Comparison of ENCODE assay signal across 23 cellular contexts in genomic region chr12:5013206-5013830, GRCh38. TPM values are rescaled to one million over a fixed set of nuclear protein-coding genes. Genes with fewer than 3 reads are reported as not detected.
A peak's percentile ranks its signal among the peaks of the same experiment; 100 is the strongest.
DNase-seq lines count a peak whose midpoint lies in the region; ATAC-seq, FAIRE-seq and TF ChIP-seq lines count a peak whose summit lies in the region.
"Had no signal": no experiment of that assay in that cellular context is flagged by ENCODE, and none has a peak within 500 bp of the region (broad histone marks: within the 10 kb centered on the region; RNA-seq: fewer than 3 reads in every experiment).

No MANE protein-coding gene starts in this region.

- H3K4me3 ChIP-seq in fibroblast of lung (replicated peaks in 1 of 4; ENCODE audit: control extremely low read depth in 1 of 4, insufficient read depth in 1 of 4, low read depth in 3 of 4, low read length in 4 of 4) = no peak overlapping the region
- H3K4me3 ChIP-seq in pancreas = no peak overlapping the region
- H3K4me3 ChIP-seq: colonic mucosa, lung, uterus had no signal

- H2AFZ ChIP-seq in fibroblast of lung (ENCODE audit: low read length) = no peak overlapping the region

- H3K36me3 Mint-ChIP-seq in chondrocyte (ENCODE audit: low read depth) = no peaks in the 10 kb centered on the region
- no peaks in the 10 kb centered on the region for H3K36me3 Mint-ChIP-seq in activated T-helper 2 cell treated with anti-CD3 and anti-CD28 coated beads, Interferon-gamma antibody, Interleukin-2, Interleukin-4, amounts not matched to agents 10 μg/mL and 5 μg/mL and 100 μg/mL, durations not matched to agents 14 hours and 24 hours and 36 hours (ENCODE audit: low read depth)
- H3K36me3 Mint-ChIP-seq: activated naive CD8-positive, alpha-beta T cell treated with anti-CD3 and anti-CD28 coated beads, Interleukin-2, amount 10 ng/mL, durations not matched to agents 7 days and 5 days had no signal

- no peaks in the 10 kb centered on the region for H3K79me2 ChIP-seq in fibroblast of lung (ENCODE audit: control insufficient read depth, insufficient read depth, low read length)

- peaks cover 34% of the 10 kb centered on the region for H3K27me3 Mint-ChIP-seq in chondrocyte (ENCODE audit: low read depth)
- H3K27me3 Mint-ChIP-seq in activated T-helper 2 cell treated with anti-CD3 and anti-CD28 coated beads, Interferon-gamma antibody, Interleukin-2, Interleukin-4, amounts not matched to agents 10 μg/mL and 5 μg/mL and 100 μg/mL, durations not matched to agents 14 hours and 24 hours and 36 hours (ENCODE audit: low read depth) = peaks cover 10% of the 10 kb centered on the region

- no peak for TF ChIP-seq CTCF in AG09319 (IDR thresholded peaks at IDR 0.05; ENCODE audit: low read depth, low read length)
- TF ChIP-seq CTCF in fibroblast of lung (conservative IDR thresholded peaks at IDR 0.05 in 1 of 2, IDR thresholded peaks at IDR 0.05 in 1 of 2; ENCODE audit: low read depth in 1 of 2, low read length in 2 of 2) = no peak
- TF ChIP-seq CTCF in pancreas (IDR thresholded peaks at IDR 0.05) = no peak
- no peak for TF ChIP-seq CTCF in chondrocyte (IDR thresholded peaks at IDR 0.05)

- H3K9me3 ChIP-seq in fibroblast of lung (ENCODE audit: control insufficient read depth, insufficient read depth, low read depth, low read length) (no peaks in the 10 kb centered on the region), pancreas (no peaks in the 10 kb centered on the region)
- H3K9me3 ChIP-seq: colonic mucosa, uterus had no signal

- no peak overlapping the region for H3K4me3 Mint-ChIP-seq in chondrocyte (ENCODE audit: unreplicated experiment)
- H3K4me3 Mint-ChIP-seq in activated T-helper 2 cell treated with anti-CD3 and anti-CD28 coated beads, Interferon-gamma antibody, Interleukin-2, Interleukin-4, amounts not matched to agents 10 μg/mL and 5 μg/mL and 100 μg/mL, durations not matched to agents 14 hours and 24 hours and 36 hours (ENCODE audit: low read depth) = no peak overlapping the region
- H3K4me3 Mint-ChIP-seq: activated naive CD8-positive, alpha-beta T cell treated with anti-CD3 and anti-CD28 coated beads, Interleukin-2, amount 10 ng/mL, durations not matched to agents 7 days and 5 days; activated T-helper 1 cell treated with anti-CD3 and anti-CD28 coated beads, Interleukin-12 subunit alpha, Interleukin-12 subunit beta, Interleukin-2, Interleukin-4 antibody, amounts not matched to agents 30 ng/mL and 10 ng/mL and 1 ng/mL, durations not matched to agents 14 hours and 24 hours and 36 hours; nephron; stimulated activated naive CD8-positive, alpha-beta T cell treated with anti-CD3 and anti-CD28 coated beads, Interleukin-15, amount 100 ng/mL, for 72 hours had no signal

- no peak overlapping the region for H3K27ac Mint-ChIP-seq in chondrocyte (ENCODE audit: unreplicated experiment)
- H3K27ac Mint-ChIP-seq in activated T-helper 2 cell treated with anti-CD3 and anti-CD28 coated beads, Interferon-gamma antibody, Interleukin-2, Interleukin-4, amounts not matched to agents 10 μg/mL and 5 μg/mL and 100 μg/mL, durations not matched to agents 14 hours and 24 hours and 36 hours = no peak overlapping the region
- H3K27ac Mint-ChIP-seq: activated naive CD8-positive, alpha-beta T cell treated with anti-CD3 and anti-CD28 coated beads, Interleukin-2, amount 10 ng/mL, durations not matched to agents 7 days and 5 days; activated T-helper 1 cell treated with anti-CD3 and anti-CD28 coated beads, Interleukin-12 subunit alpha, Interleukin-12 subunit beta, Interleukin-2, Interleukin-4 antibody, amounts not matched to agents 30 ng/mL and 10 ng/mL and 1 ng/mL, durations not matched to agents 14 hours and 24 hours and 36 hours; nephron had no signal

- 34 to 48% methylated on average over 7 of the region's 7 CpGs for WGBS in pancreas, 2 donors

- in situ Hi-C loops in SK-MEL-5 (cut with HindIII; ENCODE audit: low pct_unique_long_range_greater_than_20kb, low sequenced_read_pairs) = no loop called here

- H3K4me1 Mint-ChIP-seq in chondrocyte (ENCODE audit: low read depth) = no peaks in the 10 kb centered on the region
- no peaks in the 10 kb centered on the region for H3K4me1 Mint-ChIP-seq in activated T-helper 2 cell treated with anti-CD3 and anti-CD28 coated beads, Interferon-gamma antibody, Interleukin-2, Interleukin-4, amounts not matched to agents 10 μg/mL and 5 μg/mL and 100 μg/mL, durations not matched to agents 14 hours and 24 hours and 36 hours (ENCODE audit: low read depth)
- H3K4me1 Mint-ChIP-seq: stimulated activated naive CD8-positive, alpha-beta T cell treated with anti-CD3 and anti-CD28 coated beads, Interleukin-15, amount 100 ng/mL, for 72 hours had no signal

- peak in 3 of 4 donors; percentile 44 to 52 (median 51) for ATAC-seq in pancreas
- ATAC-seq: stimulated activated naive CD8-positive, alpha-beta T cell treated with anti-CD3 and anti-CD28 coated beads, Interleukin-15, amount 100 ng/mL, for 72 hours had no signal

- DNase-seq in AG09319 (ENCODE audit: extremely low read depth, low read depth) = peak; percentile 20
- DNase-seq in SK-MEL-5 (ENCODE audit: low read depth, low spot score) = peak; percentile 48
- DNase-seq in fibroblast of lung (ENCODE audit: low read depth in 2 of 2) = peak; percentile 66 to 67
- DNase-seq in pancreas = no peak
- no peak for DNase-seq in chondrocyte (ENCODE audit: low spot score)
- DNase-seq in GM12891 (ENCODE audit: insufficient read length, low spot score) = no peak
- no peak for DNase-seq in RPMI8226
- no peak for DNase-seq in activated T-helper 2 cell treated with anti-CD3 and anti-CD28 coated beads, Interferon-gamma antibody, Interleukin-2, Interleukin-4, amounts not matched to agents 10 μg/mL and 5 μg/mL and 100 μg/mL, durations not matched to agents 14 hours and 24 hours and 36 hours (ENCODE audit: low spot score)
- DNase-seq: activated naive CD8-positive, alpha-beta T cell treated with anti-CD3 and anti-CD28 coated beads, Interleukin-2, amount 10 ng/mL, durations not matched to agents 7 days and 5 days; colonic mucosa; NCI-H187 treated with DMSO at 0.1 percent for 48 hours; NCI-H526; retina; SIG-M5; stimulated activated naive CD8-positive, alpha-beta T cell treated with anti-CD3 and anti-CD28 coated beads, Interleukin-15, amount 100 ng/mL, for 72 hours; uterus had no signal

- intact Hi-C loops in pancreas (cut with DNase I) = no loop called here
- intact Hi-C loops in activated T-helper 2 cell treated with anti-CD3 and anti-CD28 coated beads, Interferon-gamma antibody, Interleukin-2, Interleukin-4, amounts not matched to agents 10 μg/mL and 5 μg/mL and 100 μg/mL, durations not matched to agents 14 hours and 24 hours and 36 hours (cut with micrococcal nuclease) = no loop called here

- H3K27me3 ChIP-seq in fibroblast of lung (ENCODE audit: control insufficient read depth, insufficient read depth, low read length) (peaks cover 2% of the 10 kb centered on the region), pancreas (no peaks in the 10 kb centered on the region)
- H3K27me3 ChIP-seq: colonic mucosa, uterus had no signal

- FAIRE-seq in pancreas (lab: Jason Lieb, UNC) (no peak), GM12891 (lab: Jason Lieb, UNC) (no peak)
- FAIRE-seq: endothelial cell of umbilical vein had no signal

- H3K36me3 ChIP-seq in fibroblast of lung (ENCODE audit: control insufficient read depth, insufficient read depth, low read length) (no peaks in the 10 kb centered on the region), pancreas (no peaks in the 10 kb centered on the region)
- H3K36me3 ChIP-seq: colonic mucosa, uterus had no signal

- no peaks in the 10 kb centered on the region for H3K4me1 ChIP-seq in fibroblast of lung (ENCODE audit: control insufficient read depth, extremely low read depth, insufficient read depth, low read length)
- no peaks in the 10 kb centered on the region for H3K4me1 ChIP-seq in pancreas
- H3K4me1 ChIP-seq: colonic mucosa, uterus had no signal

- no peak overlapping the region for H3K4me2 ChIP-seq in fibroblast of lung (ENCODE audit: extremely low read depth, insufficient read depth, low read length)

- H3K9ac ChIP-seq in fibroblast of lung (ENCODE audit: insufficient read depth, low read length) = no peak overlapping the region

- no peak for TF ChIP-seq POLR2A in GM12891 (IDR thresholded peaks at IDR 0.05; ENCODE audit: low read depth, low read length)

- H3K27ac ChIP-seq in fibroblast of lung (ENCODE audit: insufficient read depth, low read length) = no peak overlapping the region
- H3K27ac ChIP-seq in pancreas = no peak overlapping the region
- H3K27ac ChIP-seq: colonic mucosa, uterus had no signal

- no peaks in the 10 kb centered on the region for H3K9me3 Mint-ChIP-seq in chondrocyte (ENCODE audit: low read depth)
- no peaks in the 10 kb centered on the region for H3K9me3 Mint-ChIP-seq in activated T-helper 2 cell treated with anti-CD3 and anti-CD28 coated beads, Interferon-gamma antibody, Interleukin-2, Interleukin-4, amounts not matched to agents 10 μg/mL and 5 μg/mL and 100 μg/mL, durations not matched to agents 14 hours and 24 hours and 36 hours
- H3K9me3 Mint-ChIP-seq: activated naive CD8-positive, alpha-beta T cell treated with anti-CD3 and anti-CD28 coated beads, Interleukin-2, amount 10 ng/mL, durations not matched to agents 7 days and 5 days; activated T-helper 1 cell treated with anti-CD3 and anti-CD28 coated beads, Interleukin-12 subunit alpha, Interleukin-12 subunit beta, Interleukin-2, Interleukin-4 antibody, amounts not matched to agents 30 ng/mL and 10 ng/mL and 1 ng/mL, durations not matched to agents 14 hours and 24 hours and 36 hours; nephron; stimulated activated naive CD8-positive, alpha-beta T cell treated with anti-CD3 and anti-CD28 coated beads, Interleukin-15, amount 100 ng/mL, for 72 hours had no signal

- H4K20me1 ChIP-seq in fibroblast of lung (ENCODE audit: control insufficient read depth, extremely low read depth, insufficient read depth, low read length) = no peaks in the 10 kb centered on the region

TF ChIP-seq in GM12891, 5 proteins besides CTCF, POLR2A, EP300 and RAD21 (continues in another document):
- TF ChIP-seq POU2F2 (IDR thresholded peaks at IDR 0.05; ENCODE audit: low read depth, low read length) = no peak
- TF ChIP-seq POLR2AphosphoS5 (IDR thresholded peaks at IDR 0.05; ENCODE audit: low read depth, low read length) = no peak
- no peak for TF ChIP-seq PAX5 (IDR thresholded peaks at IDR 0.05; ENCODE audit: insufficient read depth, low read length, severe bottlenecking)

RNA-seq across cellular contexts. Expression of gene KCNA5, which starts 30.4 kb away (rescaled TPM):
- not detected in 2 replicates for total RNA-seq in SK-MEL-5 (2014; rRNA removed; shearing (Covaris generic))
- not detected in 2 replicates for polyA plus RNA-seq in SK-MEL-5 (2015; cell fraction: cytosol; rRNA removed)
- not detected in 2 replicates for polyA plus RNA-seq in SK-MEL-5 (2015; cell fraction: nucleus; rRNA removed)
- not detected in 2 replicates for total RNA-seq in fibroblast of lung
- not detected in 2 replicates for polyA plus RNA-seq in fibroblast of lung
- not detected in 2 replicates for polyA plus RNA-seq in fibroblast of lung (2012)
- polyA minus RNA-seq in fibroblast of lung (ENCODE audit: low replicate concordance) = not detected in 2 replicates
- total RNA-seq in pancreas = 1 to 10 TPM in 1 of 6 donors, under 1 TPM in 5; 0.25 to 1.9 (median 0.65) TPM
- 10 to 100 TPM in 1 of 2 donors, 1 to 10 TPM in 1; 1.6 to 11.1 TPM for polyA plus RNA-seq in pancreas
- total RNA-seq in chondrocyte = 1.0 to 6.7 TPM (median 6.5 TPM) in 3 replicates
- 0.08 TPM for polyA plus RNA-seq in GM12891 (2012; ENCODE audit: low read depth, missing spikeins)
- not detected in 2 replicates for total RNA-seq in activated T-helper 2 cell treated with anti-CD3 and anti-CD28 coated beads, Interferon-gamma antibody, Interleukin-2, Interleukin-4, amounts not matched to agents 10 μg/mL and 5 μg/mL and 100 μg/mL, durations not matched to agents 14 hours and 24 hours and 36 hours
- total RNA-seq: activated CD8-positive, alpha-beta memory T cell treated with anti-CD3 and anti-CD28 coated beads for 36 hours; activated naive CD8-positive, alpha-beta T cell treated with anti-CD3 and anti-CD28 coated beads, Interleukin-2, amount 10 ng/mL, durations not matched to agents 7 days and 5 days; activated T-helper 1 cell treated with anti-CD3 and anti-CD28 coated beads, Interleukin-12 subunit alpha, Interleukin-12 subunit beta, Interleukin-2, Interleukin-4 antibody, amounts not matched to agents 30 ng/mL and 10 ng/mL and 1 ng/mL, durations not matched to agents 14 hours and 24 hours and 36 hours; Daoy; endothelial cell of umbilical vein; T-helper 2 cell treated with Interferon-gamma antibody and Interleukin-4, amounts not matched to agents 100 ng/mL and 5 ng/mL, for 36 hours had no signal
- polyA plus RNA-seq: endothelial cell of umbilical vein had no signal

Comparison
In these comparisons a context has a peak if more than half of its experiments do, and no peak if none do; other contexts are left out.
1. DNase-seq: peak in AG09319 (single experiment), SK-MEL-5 (single experiment) and fibroblast of lung (2 of 2); none in pancreas (0 of 6), chondrocyte (single experiment), GM12891 (single experiment), RPMI8226 (single experiment) and activated T-helper 2 cell treated with anti-CD3 and anti-CD28 coated beads, Interferon-gamma antibody, Interleukin-2, Interleukin-4, amounts not matched to agents 10 μg/mL and 5 μg/mL and 100 μg/mL, durations not matched to agents 14 hours and 24 hours and 36 hours (single experiment).